ENCODE assay signal across 10 cellular contexts in genomic region chr1:36486436-36487335, GRCh38. TPM values are rescaled to one million over a fixed set of nuclear protein-coding genes. Genes with fewer than 3 reads are reported as not detected.
A peak's percentile ranks its signal among the peaks of the same experiment; 100 is the strongest.
DNase-seq lines count a peak whose midpoint lies in the region; ATAC-seq and TF ChIP-seq lines count a peak whose summit lies in the region.
"Had no signal": no experiment of that assay in that cellular context is flagged by ENCODE, and none has a peak within 500 bp of the region (broad histone marks: within the 10 kb centered on the region; RNA-seq: fewer than 3 reads in every experiment).

No MANE protein-coding gene starts in this region.

- H3K4me1 Mint-ChIP-seq in MCF 10A (ENCODE audit: insufficient read depth, unreplicated experiment): peaks cover 12% of the 10 kb centered on the region

- dilution Hi-C loops in mammary epithelial cell (cut with HindIII; ENCODE audit: low sequenced_read_pairs): no loop called here

- peak; percentile 96 for DNase-seq in MCF 10A (ENCODE audit: unreplicated experiment)
- no peak for DNase-seq in mammary epithelial cell
- peak; percentile 25 to 74 for DNase-seq in ascending aorta (ENCODE audit: low spot score in 2 of 2)
- peak; percentile 84 for DNase-seq in medulla oblongata (ENCODE audit: extremely low spot score)
- DNase-seq in activated effector memory CD4-positive, alpha-beta T cell treated with anti-CD3 and anti-CD28 coated beads, Interleukin-2, amount 50 U/mL, for 16 hours: no peak
- DNase-seq in dermis blood vessel endothelial cell: no peak
- DNase-seq: ACHN had no signal

- CTCF ChIA-PET in MCF 10A (lab: Yijun Ruan, JAX) (no interaction called here), mammary epithelial cell (lab: Charles Lee; ENCODE audit: low non-redundant PET) (no interaction called here)

- no peaks in the 10 kb centered on the region for H3K36me3 Mint-ChIP-seq in MCF 10A (ENCODE audit: insufficient read depth, unreplicated experiment)

- 70% methylated on average over 13 of the region's 17 CpGs for WGBS in mammary epithelial cell (ENCODE audit: low coverage, missing lambda C conversion rate)

- H3K4me3 ChIP-seq in mammary epithelial cell (replicated peaks in 1 of 3; ENCODE audit: insufficient read depth in 1 of 3, low read depth in 2 of 3, low read length in 3 of 3) (no peak overlapping the region), ascending aorta (no peak overlapping the region)
- H3K4me3 ChIP-seq: SK-N-MC had no signal

- H4K20me1 ChIP-seq in mammary epithelial cell (ENCODE audit: insufficient read depth, low read length): no peaks in the 10 kb centered on the region

- intact Hi-C loops in MCF 10A (cut with micrococcal nuclease): no loop called here
- intact Hi-C loops in mammary epithelial cell (cut with micrococcal nuclease): no loop called here
- intact Hi-C loops in ascending aorta (cut with DNase I): no loop called here

- no peaks in the 10 kb centered on the region for H3K4me1 ChIP-seq in mammary epithelial cell (ENCODE audit: insufficient read depth, low read length)
- H3K4me1 ChIP-seq in ascending aorta: no peaks in the 10 kb centered on the region

- peak overlapping the region; percentile 75 for H3K27ac Mint-ChIP-seq in MCF 10A (ENCODE audit: low read depth, unreplicated experiment)

- no peaks in the 10 kb centered on the region for H3K27me3 Mint-ChIP-seq in MCF 10A (ENCODE audit: insufficient read depth, unreplicated experiment)

- H3K27ac ChIP-seq in mammary epithelial cell (ENCODE audit: insufficient read depth, low read depth, low read length): no peak overlapping the region
- H3K27ac ChIP-seq in ascending aorta: no peak overlapping the region
- H3K27ac ChIP-seq: SK-N-MC had no signal

- H3K4me3 Mint-ChIP-seq in MCF 10A (ENCODE audit: unreplicated experiment): peak overlapping the region; percentile 36

- H3K9me3 ChIP-seq in mammary epithelial cell (replicated peaks; ENCODE audit: insufficient read depth, low read length) (no peaks in the 10 kb centered on the region), ascending aorta (no peaks in the 10 kb centered on the region)

- H3K9ac ChIP-seq in mammary epithelial cell (ENCODE audit: insufficient read depth, low read length): no peak overlapping the region

- TF ChIP-seq CTCF in MCF 10A (IDR thresholded peaks at IDR 0.05; ENCODE audit: unreplicated experiment) (no peak), mammary epithelial cell (conservative IDR thresholded peaks at IDR 0.05 in 1 of 2, IDR thresholded peaks at IDR 0.05 in 1 of 2; ENCODE audit: extremely low read depth in 1 of 2, insufficient read depth in 1 of 2, low read depth in 1 of 2, low read length in 2 of 2) (no peak), ascending aorta (IDR thresholded peaks at IDR 0.05) (no peak)

- H3K27me3 ChIP-seq in mammary epithelial cell (ENCODE audit: insufficient read depth, low read length) (no peaks in the 10 kb centered on the region), ascending aorta (no peaks in the 10 kb centered on the region)

- POLR2A ChIA-PET in MCF 10A (lab: Yijun Ruan, JAX): interaction anchor here (0.9 to 1.8 kb wide), 2 partner anchors 22 to 36 kb away, joined by 4 to 7 read pairs; partner anchors contain the start of genes MRPS15 and OSCP1

- no peak overlapping the region for H3K4me2 ChIP-seq in mammary epithelial cell (ENCODE audit: insufficient read depth, low read depth, low read length)

- no peaks in the 10 kb centered on the region for H3K9me3 Mint-ChIP-seq in MCF 10A (ENCODE audit: unreplicated experiment)

- H3K36me3 ChIP-seq in mammary epithelial cell (ENCODE audit: insufficient read depth, low read length) (no peaks in the 10 kb centered on the region), ascending aorta (no peaks in the 10 kb centered on the region)

- no peak for ATAC-seq in HG03159 (IDR thresholded peaks at IDR 0.05; ENCODE audit: unreplicated experiment)
- no peak for ATAC-seq in GM21717 (IDR thresholded peaks at IDR 0.05; ENCODE audit: unreplicated experiment)

- in situ Hi-C loops in mammary epithelial cell (cut with MboI; ENCODE audit: low sequenced_read_pairs in 2 of 2): no loop called here

- no peak overlapping the region for H2AFZ ChIP-seq in mammary epithelial cell (ENCODE audit: low read depth, low read length)

- BruUV-seq in MCF 10A (replicated peaks; lab: Mats Ljungman, UMichigan) (no TSS peak), mammary epithelial cell (replicated peaks; lab: Mats Ljungman, UMichigan) (no TSS peak)

- no peaks in the 10 kb centered on the region for H3K79me2 ChIP-seq in mammary epithelial cell (ENCODE audit: insufficient read depth, low read length)

RNA-seq across cellular contexts. Expression of gene CSF3R, which starts 4.0 kb away (rescaled TPM):
- total RNA-seq in MCF 10A (2022) (not detected in 2 replicates), mammary epithelial cell (not detected), ascending aorta (3.1 TPM), dermis blood vessel endothelial cell (not detected in 2 replicates)
- polyA plus RNA-seq in mammary epithelial cell: not detected
- polyA minus RNA-seq in mammary epithelial cell: not detected

RNA-seq across cellular contexts. Expression of gene MRPS15, which starts 22.5 kb away (rescaled TPM):
- 95.6 and 101 TPM in 2 replicates for total RNA-seq in MCF 10A (2022)
- total RNA-seq in mammary epithelial cell: 100 to 1,000 TPM in 1 of 2 donors, 10 to 100 TPM in 1; 63.3 to 106 TPM
- polyA plus RNA-seq in mammary epithelial cell: 95.3 TPM
- polyA minus RNA-seq in mammary epithelial cell: 46.6 TPM
- total RNA-seq in ascending aorta: 30.4 TPM
- total RNA-seq in dermis blood vessel endothelial cell: 57.7 and 88.7 TPM in 2 replicates

RNA-seq across cellular contexts. Expression of gene OSCP1, which starts 36.4 kb away (rescaled TPM):
- total RNA-seq in MCF 10A (2022) (7.6 and 15.1 TPM in 2 replicates), mammary epithelial cell (10 to 100 TPM in 1 of 2 donors, 1 to 10 TPM in 1; 6.4 to 10.5 TPM), ascending aorta (10.6 TPM), dermis blood vessel endothelial cell (3.5 and 6.5 TPM in 2 replicates)
- 6.4 TPM for polyA plus RNA-seq in mammary epithelial cell
- 14.8 TPM for polyA minus RNA-seq in mammary epithelial cell

Comparison
In these comparisons a context has a peak if more than half of its experiments do, and no peak if none do; other contexts are left out.
1. DNase-seq: peak in MCF 10A (single experiment), ascending aorta (2 of 2) and medulla oblongata (single experiment); none in mammary epithelial cell (single experiment), activated effector memory CD4-positive, alpha-beta T cell treated with anti-CD3 and anti-CD28 coated beads, Interleukin-2, amount 50 U/mL, for 16 hours (single experiment) and dermis blood vessel endothelial cell (single experiment).